In the genomic region with DNA sequence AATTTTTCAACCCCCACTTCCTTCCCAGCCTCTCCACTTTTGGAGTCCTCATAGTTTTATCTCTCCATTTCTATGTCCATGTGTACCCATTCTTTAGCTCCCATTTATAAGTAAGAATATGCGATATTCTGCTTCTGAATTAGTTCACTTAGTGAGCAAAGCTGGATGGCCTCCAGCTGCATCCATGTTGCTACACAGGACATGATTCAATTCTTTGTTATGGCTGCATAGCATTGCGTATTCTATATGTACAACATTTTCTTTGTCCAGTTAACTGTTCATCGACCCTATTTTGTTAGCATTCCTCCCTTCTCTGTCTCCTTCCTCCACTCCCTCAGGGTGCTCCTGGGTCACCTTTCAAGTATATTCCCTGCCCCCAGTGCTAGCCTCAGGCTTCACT, we compare ENCODE assay signal across 14 cellular contexts.
"Had no signal": no experiment of that assay in that cellular context is flagged by ENCODE, and none has a peak within 500 bp of the region (broad histone marks: within the 10 kb centered on the region; RNA-seq: fewer than 3 reads in every experiment).

No MANE protein-coding gene starts in this region.

- H3K9me3 Mint-ChIP-seq: activated naive CD4-positive, alpha-beta T cell treated with anti-CD3 and anti-CD28 coated beads for 36 hours; activated T-helper 17 cell treated with anti-CD3 and anti-CD28 coated beads, Interleukin-2, amount 50 U/mL, for 72 hours; mesothelial cell of epicardium; neural crest cell; stimulated activated effector memory CD8-positive, alpha-beta T cell treated with anti-CD3 and anti-CD28 coated beads, Interleukin-12 subunit alpha, Interleukin-12 subunit beta, amount 100 ng/mL, for 72 hours had no signal

- H3K4me1 Mint-ChIP-seq: activated T-helper 17 cell treated with anti-CD3 and anti-CD28 coated beads, Interleukin-2, amount 50 U/mL, for 72 hours; stimulated activated effector memory CD8-positive, alpha-beta T cell treated with anti-CD3 and anti-CD28 coated beads, Interleukin-12 subunit alpha, Interleukin-12 subunit beta, amount 100 ng/mL, for 72 hours had no signal

- H3K27me3 ChIP-seq: tibial nerve had no signal

- H3K27me3 Mint-ChIP-seq: activated T-helper 17 cell treated with anti-CD3 and anti-CD28 coated beads, Interleukin-2, amount 50 U/mL, for 72 hours had no signal

- ATAC-seq: activated T-helper 17 cell treated with anti-CD3 and anti-CD28 coated beads, Interleukin-2, amount 50 U/mL, for 72 hours; stimulated activated effector memory CD8-positive, alpha-beta T cell treated with anti-CD3 and anti-CD28 coated beads, Interleukin-12 subunit alpha, Interleukin-12 subunit beta, amount 100 ng/mL, for 72 hours had no signal

- H3K4me3 ChIP-seq: dorsolateral prefrontal cortex, skin epidermis, tibial nerve had no signal

- H3K36me3 ChIP-seq: tibial nerve had no signal

- H3K4me3 Mint-ChIP-seq: activated naive CD4-positive, alpha-beta T cell treated with anti-CD3 and anti-CD28 coated beads for 36 hours; activated T-helper 17 cell treated with anti-CD3 and anti-CD28 coated beads, Interleukin-2, amount 50 U/mL, for 72 hours; mesothelial cell of epicardium; neural crest cell; stimulated activated effector memory CD8-positive, alpha-beta T cell treated with anti-CD3 and anti-CD28 coated beads, Interleukin-12 subunit alpha, Interleukin-12 subunit beta, amount 100 ng/mL, for 72 hours had no signal

- H3K36me3 Mint-ChIP-seq: mesothelial cell of epicardium; stimulated activated effector memory CD8-positive, alpha-beta T cell treated with anti-CD3 and anti-CD28 coated beads, Interleukin-12 subunit alpha, Interleukin-12 subunit beta, amount 100 ng/mL, for 72 hours had no signal

- H3K27ac Mint-ChIP-seq: activated naive CD4-positive, alpha-beta T cell treated with anti-CD3 and anti-CD28 coated beads for 36 hours; activated T-helper 17 cell treated with anti-CD3 and anti-CD28 coated beads, Interleukin-2, amount 50 U/mL, for 72 hours; mesothelial cell of epicardium; stimulated activated effector memory CD8-positive, alpha-beta T cell treated with anti-CD3 and anti-CD28 coated beads, Interleukin-12 subunit alpha, Interleukin-12 subunit beta, amount 100 ng/mL, for 72 hours had no signal

- DNase-seq: activated CD4-positive, alpha-beta T cell treated with anti-CD3 and anti-CD28 coated beads, Interleukin-2, amount 50 U/mL, for 1 hour; activated CD4-positive, CD25-positive, alpha-beta regulatory T cell; activated naive CD4-positive, alpha-beta T cell treated with anti-CD3 and anti-CD28 coated beads for 36 hours; activated T-cell treated with anti-CD3 and anti-CD28 coated beads for 4 hours; cerebellar nuclear complex; dorsolateral prefrontal cortex; T-helper 2 cell had no signal

- H3K27ac ChIP-seq: dorsolateral prefrontal cortex, parathyroid adenoma, skin epidermis, tibial nerve had no signal
